In genomic region chr18:3584266-3584665, GRCh38 we compare ENCODE assay signal across 1 cellular context.
TF ChIP-seq lines count a peak whose summit lies in the region.

No MANE protein-coding gene starts in this region.

TF ChIP-seq in H1, 55 proteins besides CTCF, POLR2A, EP300 and RAD21 (continued from another document):
- TF ChIP-seq HDAC2 (IDR thresholded peaks at IDR 0.05; ENCODE audit: borderline replicate concordance in 1 of 2, low read depth in 2 of 2, low read length in 2 of 2): no peak
- no peak for TF ChIP-seq E2F6 (IDR thresholded peaks at IDR 0.05)
- TF ChIP-seq CHD7 (IDR thresholded peaks at IDR 0.05; ENCODE audit: insufficient replicate concordance, low read length): no peak
- TF ChIP-seq NANOG (IDR thresholded peaks at IDR 0.05; ENCODE audit: insufficient read depth, low read depth, low read length, poor library complexity, severe bottlenecking): no peak
- no peak for TF ChIP-seq SP1 (IDR thresholded peaks at IDR 0.05; ENCODE audit: low read depth, low read length)
- no peak for TF ChIP-seq SIN3A (conservative IDR thresholded peaks at IDR 0.05 in 1 of 2, IDR thresholded peaks at IDR 0.05 in 1 of 2; ENCODE audit: low read depth in 1 of 2, low read length in 2 of 2)
- TF ChIP-seq CREB1 (IDR thresholded peaks at IDR 0.05): no peak
- no peak for TF ChIP-seq ATF3 (IDR thresholded peaks at IDR 0.05; ENCODE audit: insufficient read depth, low read depth, low read length)
- TF ChIP-seq TAF1 (IDR thresholded peaks at IDR 0.05; ENCODE audit: low read depth, low read length): no peak
- TF ChIP-seq SIX5 (IDR thresholded peaks at IDR 0.05; ENCODE audit: low read depth, low read length): no peak
- TF ChIP-seq BCL11A (IDR thresholded peaks at IDR 0.05; ENCODE audit: low read depth in 2 of 2, low read length in 2 of 2): no peak
- no peak for TF ChIP-seq CBX5 (IDR thresholded peaks at IDR 0.05; ENCODE audit: low read depth, low read length)
- TF ChIP-seq EZH2 (IDR thresholded peaks at IDR 0.05; ENCODE audit: low read depth, low read length, severe bottlenecking): no peak
- no peak for TF ChIP-seq POU5F1 (IDR thresholded peaks at IDR 0.05; ENCODE audit: low read depth, low read length)
- no peak for TF ChIP-seq FOSL1 (IDR thresholded peaks at IDR 0.05; ENCODE audit: insufficient read depth, low read depth, low read length)
